Comparison of ENCODE assay signal across 8 cellular contexts in the genomic region with DNA sequence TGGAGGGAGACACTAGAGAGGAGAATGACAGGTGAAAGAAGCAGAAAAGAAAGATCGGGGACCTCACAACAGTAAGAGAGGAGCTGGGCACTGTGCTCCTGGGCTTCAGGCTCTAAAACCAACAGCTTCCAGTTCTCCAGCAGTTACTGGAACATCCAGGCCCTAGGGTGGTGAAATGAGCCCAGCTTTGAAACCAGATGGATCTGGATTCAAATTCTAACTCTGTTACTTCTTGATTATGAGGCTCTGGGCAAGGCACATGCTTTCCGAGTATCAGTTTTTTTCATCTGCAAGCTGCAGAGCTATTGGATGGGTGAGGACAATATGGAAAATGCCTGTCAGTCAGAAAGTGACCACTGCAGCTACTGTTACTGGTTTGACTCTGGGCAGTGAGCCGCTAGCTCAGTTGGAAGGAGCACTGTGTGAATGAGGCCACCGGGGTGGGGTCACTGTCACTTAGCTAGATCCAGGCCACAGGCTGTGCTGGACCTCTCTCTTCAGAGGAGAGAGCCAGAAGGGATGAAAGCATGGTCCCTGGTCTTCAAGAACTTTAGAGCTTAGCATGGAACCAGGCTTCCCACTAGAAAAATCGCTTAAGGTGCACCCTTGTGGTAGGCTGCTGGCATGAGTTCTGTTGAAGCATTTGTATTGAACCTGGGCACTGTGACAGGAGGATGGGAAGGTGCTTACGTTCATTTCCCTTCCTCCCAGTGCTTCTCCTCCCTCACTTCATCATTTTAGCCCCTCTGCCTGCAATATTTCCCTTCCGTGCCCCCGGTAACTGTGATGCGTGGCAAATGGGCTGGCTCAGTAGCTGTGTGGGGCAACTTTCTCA. TPM values are rescaled to one million over a fixed set of nuclear protein-coding genes. Genes with fewer than 3 reads are reported as not detected.
DNase-seq lines count a peak whose midpoint lies in the region; ATAC-seq, FAIRE-seq and TF ChIP-seq lines count a peak whose summit lies in the region.

No MANE protein-coding gene starts in this region.

- H3K4me2 ChIP-seq in astrocyte (ENCODE audit: low read length): peak overlapping the region; percentile 78

- TF ChIP-seq CTCF in HFF-Myc (IDR thresholded peaks at IDR 0.05; ENCODE audit: low read depth, low read length, missing control alignments): peak; percentile 5
- TF ChIP-seq CTCF in astrocyte (IDR thresholded peaks at IDR 0.05; ENCODE audit: insufficient read depth, low read depth, low read length): no peak

- no peak overlapping the region for H3K27ac ChIP-seq in CD4-positive, CD25-positive, alpha-beta regulatory T cell (ENCODE audit: insufficient read depth, low read length, poor library complexity, severe bottlenecking)
- peak overlapping the region; percentile 89 for H3K27ac ChIP-seq in astrocyte (ENCODE audit: low read depth, low read length)

- H3K9ac ChIP-seq in astrocyte (ENCODE audit: low read length): peak overlapping the region; percentile 79

- peak in 1 of 2 donors; percentile 25 for ATAC-seq in CD4-positive, CD25-positive, alpha-beta regulatory T cell (ENCODE audit: low read depth in 2 of 2)
- ATAC-seq in GM18868 (IDR thresholded peaks at IDR 0.05; ENCODE audit: unreplicated experiment) (no peak), GM19023 (IDR thresholded peaks at IDR 0.05; ENCODE audit: unreplicated experiment) (no peak)

- H3K36me3 Mint-ChIP-seq in CD4-positive, CD25-positive, alpha-beta regulatory T cell: peaks cover 16% of the 10 kb centered on the region
- peaks cover 31% of the 10 kb centered on the region for H3K36me3 Mint-ChIP-seq in astrocyte (ENCODE audit: low read depth, unreplicated experiment)

- H3K27me3 Mint-ChIP-seq in CD4-positive, CD25-positive, alpha-beta regulatory T cell: no peaks in the 10 kb centered on the region
- no peaks in the 10 kb centered on the region for H3K27me3 Mint-ChIP-seq in astrocyte (ENCODE audit: low read depth, unreplicated experiment)

- H4K20me1 ChIP-seq in astrocyte (ENCODE audit: insufficient read depth, low read length): peaks cover 3% of the 10 kb centered on the region

- no peak for FAIRE-seq in astrocyte (lab: Jason Lieb, UNC)

- no peaks in the 10 kb centered on the region for H3K27me3 ChIP-seq in CD4-positive, CD25-positive, alpha-beta regulatory T cell (ENCODE audit: control insufficient read depth, insufficient read depth, low read length)
- no peaks in the 10 kb centered on the region for H3K27me3 ChIP-seq in astrocyte (ENCODE audit: insufficient read depth, low read length)

- no peak overlapping the region for H2AFZ ChIP-seq in astrocyte (ENCODE audit: low read depth, low read length)

- H3K79me2 ChIP-seq in astrocyte (ENCODE audit: insufficient read depth, low read length): peaks cover 18% of the 10 kb centered on the region

- no peaks in the 10 kb centered on the region for H3K9me3 Mint-ChIP-seq in CD4-positive, CD25-positive, alpha-beta regulatory T cell
- no peaks in the 10 kb centered on the region for H3K9me3 Mint-ChIP-seq in astrocyte (ENCODE audit: unreplicated experiment)

- H3K4me1 ChIP-seq in CD4-positive, CD25-positive, alpha-beta regulatory T cell (ENCODE audit: control insufficient read depth, insufficient read depth, low read length, poor library complexity, severe bottlenecking): peaks cover 5% of the 10 kb centered on the region
- H3K4me1 ChIP-seq in astrocyte (ENCODE audit: insufficient read depth, low read length): peaks cover 67% of the 10 kb centered on the region

- H3K4me1 Mint-ChIP-seq in CD4-positive, CD25-positive, alpha-beta regulatory T cell: peaks cover 7 to 55% (median 18%) of the 10 kb centered on the region in 4 donors
- peaks cover 41% of the 10 kb centered on the region for H3K4me1 Mint-ChIP-seq in astrocyte (ENCODE audit: low read depth, unreplicated experiment)

- DNase-seq in CD4-positive, CD25-positive, alpha-beta regulatory T cell: peak in 1 of 3 donors; percentile 50
- DNase-seq in HFF-Myc (ENCODE audit: extremely low read depth, low read depth): no peak
- peak; percentile 62 for DNase-seq in astrocyte (ENCODE audit: low read depth)
- peak; percentile 28 for DNase-seq in medulla oblongata (ENCODE audit: extremely low spot score)
- no peak for DNase-seq in HK-2 (ENCODE audit: unreplicated experiment)
- DNase-seq in activated CD4-positive, alpha-beta T cell treated with anti-CD3 and anti-CD28 coated beads for 4 hours: no peak

- peak overlapping the region in 2 of 3 donors; percentile 62 to 73 for H3K27ac Mint-ChIP-seq in CD4-positive, CD25-positive, alpha-beta regulatory T cell
- H3K27ac Mint-ChIP-seq in astrocyte (ENCODE audit: unreplicated experiment): peak overlapping the region; percentile 94

- H3K9me3 ChIP-seq in CD4-positive, CD25-positive, alpha-beta regulatory T cell (ENCODE audit: control insufficient read depth in 2 of 2, low read length in 2 of 2): no peaks in the 10 kb centered on the region
- no peaks in the 10 kb centered on the region for H3K9me3 ChIP-seq in astrocyte (ENCODE audit: insufficient read depth, low read depth, low read length)

- H3K4me3 Mint-ChIP-seq in CD4-positive, CD25-positive, alpha-beta regulatory T cell: no peak overlapping the region
- peak overlapping the region; percentile 60 for H3K4me3 Mint-ChIP-seq in astrocyte (ENCODE audit: unreplicated experiment)

- H3K36me3 ChIP-seq in CD4-positive, CD25-positive, alpha-beta regulatory T cell (ENCODE audit: control insufficient read depth, insufficient read depth, low read length): peaks cover 30% of the 10 kb centered on the region
- peaks cover 28% of the 10 kb centered on the region for H3K36me3 ChIP-seq in astrocyte (ENCODE audit: insufficient read depth, low read length)

- H3K4me3 ChIP-seq in CD4-positive, CD25-positive, alpha-beta regulatory T cell (ENCODE audit: low read depth, low read length): no peak overlapping the region
- H3K4me3 ChIP-seq in HFF-Myc (replicated peaks; ENCODE audit: low read depth, low read length) (no peak overlapping the region; the same call in 1 of the 2 replicates), astrocyte (ENCODE audit: insufficient read depth, low read depth, low read length) (no peak overlapping the region)

RNA-seq across cellular contexts. Expression of a gene that starts 12.2 kb away (rescaled TPM):
- 61.0 TPM for total RNA-seq in CD4-positive, CD25-positive, alpha-beta regulatory T cell
- polyA plus RNA-seq in CD4-positive, CD25-positive, alpha-beta regulatory T cell: 10 to 100 TPM; 21.5 to 31.5 (median 27.5) TPM
- 63.0 and 63.7 TPM in 2 replicates for total RNA-seq in astrocyte

Comparison
In these comparisons a context has a peak if more than half of its experiments do, and no peak if none do; other contexts are left out.
1. DNase-seq: peak in astrocyte (single experiment) and medulla oblongata (single experiment); none in HFF-Myc (single experiment), HK-2 (single experiment) and activated CD4-positive, alpha-beta T cell treated with anti-CD3 and anti-CD28 coated beads for 4 hours (0 of 2).